In genomic region chr2:54630841-54631497, GRCh38 we compare ENCODE assay signal across 15 cellular contexts.
A peak's percentile ranks its signal among the peaks of the same experiment; 100 is the strongest.
DNase-seq lines count a peak whose midpoint lies in the region; ATAC-seq, FAIRE-seq and TF ChIP-seq lines count a peak whose summit lies in the region.
"Had no signal": no experiment of that assay in that cellular context is flagged by ENCODE, and none has a peak within 500 bp of the region (broad histone marks: within the 10 kb centered on the region; RNA-seq: fewer than 3 reads in every experiment).

No MANE protein-coding gene starts in this region.

- intact Hi-C loops in Right ventricle myocardium inferior (cut with DNase I) = no loop called here
- intact Hi-C loops in cardiac septum (cut with DNase I) = loop anchor here (5.0 to 10.0 kb wide), 4 partner anchors 34 to 514 kb away; partner anchors contain the start of gene ACYP2
- intact Hi-C loops in endothelial cell of umbilical vein (cut with micrococcal nuclease) = no loop called here
- intact Hi-C loops in aorta (cut with DNase I) = no loop called here
- intact Hi-C loops in activated CD4-positive, alpha-beta T cell treated with anti-CD3 and anti-CD28 coated beads, Interleukin-2, amount 10 ng/mL, durations not matched to agents 24 days and 14 days (cut with micrococcal nuclease) = no loop called here

- H3K4me1 ChIP-seq in endothelial cell of umbilical vein (ENCODE audit: control insufficient read depth, extremely low read depth, insufficient read depth, low read length) = peaks cover 37% of the 10 kb centered on the region
- no peaks in the 10 kb centered on the region for H3K4me1 ChIP-seq in aorta (ENCODE audit: control insufficient read depth in 1 of 2, insufficient read depth in 2 of 2, low read length in 2 of 2)

- H3K27me3 Mint-ChIP-seq in nephron (ENCODE audit: low read depth) = no peaks in the 10 kb centered on the region
- no peaks in the 10 kb centered on the region for H3K27me3 Mint-ChIP-seq in activated CD4-positive, alpha-beta T cell treated with anti-CD3 and anti-CD28 coated beads, Interleukin-2, amount 10 ng/mL, durations not matched to agents 24 days and 14 days
- H3K27me3 Mint-ChIP-seq: activated B cell treated with CpG ODN at 0.5 μM for 24 hours had no signal

- H3K4me3 ChIP-seq in endothelial cell of umbilical vein (replicated peaks in 1 of 3; ENCODE audit: insufficient read depth in 1 of 3, low read depth in 1 of 3, low read length in 3 of 3) (no peak overlapping the region), aorta (ENCODE audit: low read length in 2 of 2) (no peak overlapping the region)
- H3K4me3 ChIP-seq: esophagus squamous epithelium, skin epidermis had no signal

- peaks cover 18% of the 10 kb centered on the region for H3K79me2 ChIP-seq in endothelial cell of umbilical vein (ENCODE audit: control insufficient read depth, insufficient read depth, low read length)

- no peak overlapping the region for H3K9ac ChIP-seq in endothelial cell of umbilical vein (replicated peaks; ENCODE audit: extremely low read depth, insufficient read depth, low read length)

- dilution Hi-C loops in endothelial cell of umbilical vein (cut with MboI; ENCODE audit: extremely low pct_ligation_motif_present, low sequenced_read_pairs) = no loop called here

- H4K20me1 ChIP-seq in endothelial cell of umbilical vein (replicated peaks; ENCODE audit: control insufficient read depth, extremely low read depth, insufficient read depth, low read length) = no peaks in the 10 kb centered on the region

- H3K9me3 Mint-ChIP-seq in nephron = no peaks in the 10 kb centered on the region
- no peaks in the 10 kb centered on the region for H3K9me3 Mint-ChIP-seq in activated CD4-positive, alpha-beta T cell treated with anti-CD3 and anti-CD28 coated beads, Interleukin-2, amount 10 ng/mL, durations not matched to agents 24 days and 14 days
- H3K9me3 Mint-ChIP-seq: activated B cell treated with CpG ODN at 0.5 μM for 24 hours had no signal

- no peaks in the 10 kb centered on the region for H3K27me3 ChIP-seq in endothelial cell of umbilical vein (ENCODE audit: control insufficient read depth in 2 of 2, insufficient read depth in 2 of 2, low read length in 2 of 2)
- no peaks in the 10 kb centered on the region for H3K27me3 ChIP-seq in aorta (ENCODE audit: control insufficient read depth in 1 of 2, insufficient read depth in 2 of 2, low read length in 1 of 2)
- H3K27me3 ChIP-seq: esophagus squamous epithelium had no signal

- 59 to 66% methylated on average over 30 of the region's 30 CpGs for WGBS in aorta, 2 donors

- POLR2A ChIA-PET in endothelial cell of umbilical vein (lab: Charles Lee) = no interaction called here

- ATAC-seq in Right ventricle myocardium inferior = peak; percentile 30
- ATAC-seq in aorta (ENCODE audit: low FRiP score) = peak; percentile 9
- ATAC-seq: HCT116 had no signal

- H3K36me3 ChIP-seq in endothelial cell of umbilical vein (ENCODE audit: control insufficient read depth in 2 of 2, extremely low read depth in 1 of 2, insufficient read depth in 2 of 2, low read length in 2 of 2) (peaks cover 41 to 59% of the 10 kb centered on the region in 2 experiments), aorta (ENCODE audit: control insufficient read depth in 1 of 2, insufficient read depth in 2 of 2, low read length in 1 of 2) (peaks cover 0 to 26% of the 10 kb centered on the region in 2 donors)

- no peak overlapping the region for H2AFZ ChIP-seq in endothelial cell of umbilical vein (ENCODE audit: low read depth, low read length)

- H3K4me1 Mint-ChIP-seq in nephron = peaks cover 48% of the 10 kb centered on the region
- H3K4me1 Mint-ChIP-seq in activated CD4-positive, alpha-beta T cell treated with anti-CD3 and anti-CD28 coated beads, Interleukin-2, amount 10 ng/mL, durations not matched to agents 24 days and 14 days = peaks cover 24% of the 10 kb centered on the region

- H3K9me3 ChIP-seq in endothelial cell of umbilical vein (replicated peaks; ENCODE audit: control insufficient read depth, insufficient read depth, low read length) (no peaks in the 10 kb centered on the region), aorta (ENCODE audit: control insufficient read depth, low read length) (no peaks in the 10 kb centered on the region)
- H3K9me3 ChIP-seq: esophagus squamous epithelium had no signal

- peaks cover 80% of the 10 kb centered on the region for H3K36me3 Mint-ChIP-seq in nephron (ENCODE audit: low read depth)
- H3K36me3 Mint-ChIP-seq in activated CD4-positive, alpha-beta T cell treated with anti-CD3 and anti-CD28 coated beads, Interleukin-2, amount 10 ng/mL, durations not matched to agents 24 days and 14 days (ENCODE audit: low read depth) = peaks cover 70% of the 10 kb centered on the region

- no peak for TF ChIP-seq POLR2A in endothelial cell of umbilical vein (IDR thresholded peaks at IDR 0.05; ENCODE audit: low read depth, low read length)

- peak overlapping the region; percentile 54 to 78 (median 73) for H3K27ac Mint-ChIP-seq in nephron
- no peak overlapping the region for H3K27ac Mint-ChIP-seq in activated CD4-positive, alpha-beta T cell treated with anti-CD3 and anti-CD28 coated beads, Interleukin-2, amount 10 ng/mL, durations not matched to agents 24 days and 14 days

- CTCF ChIA-PET in endothelial cell of umbilical vein (lab: Charles Lee) = interaction anchor here (0.6 to 1.4 kb wide), 2 partner anchors 71 to 424 kb away, joined by 3 read pairs; no protein-coding TSS in a partner anchor

- BruUV-seq in endothelial cell of umbilical vein (replicated peaks; lab: Mats Ljungman, UMichigan) = TSS peak; percentile 21

- DNase-seq in Right ventricle myocardium inferior (ENCODE audit: missing footprints) (no peak), cardiac septum (ENCODE audit: low spot score) (no peak), endothelial cell of umbilical vein (ENCODE audit: low read depth, low spot score) (no peak), aorta (peak in 1 of 2 donors; percentile 69), HPDE6-E6E7 (ENCODE audit: extremely low spot score) (no peak), DMS53 treated with DMSO at 0.1 percent for 48 hours (lab: John Stamatoyannopoulos, UW; ENCODE audit: unreplicated experiment) (no peak)
- no peak for DNase-seq in activated CD4-positive, alpha-beta T cell treated with anti-CD3 and anti-CD28 coated beads, Interleukin-2, amount 10 ng/mL, durations not matched to agents 24 days and 14 days
- DNase-seq: activated B cell treated with CpG ODN at 0.5 μM for 24 hours, DMS79 treated with DMSO at 0.1 percent for 48 hours, esophagus squamous epithelium, NCI-H1417 treated with DMSO at 0.1 percent for 48 hours, NCI-H510A had no signal

- FAIRE-seq in endothelial cell of umbilical vein (lab: Jason Lieb, UNC) = no peak

- H3K4me3 Mint-ChIP-seq in nephron = peak overlapping the region in 2 of 3 experiments; percentile 50 to 63
- H3K4me3 Mint-ChIP-seq in activated CD4-positive, alpha-beta T cell treated with anti-CD3 and anti-CD28 coated beads, Interleukin-2, amount 10 ng/mL, durations not matched to agents 24 days and 14 days = no peak overlapping the region
- H3K4me3 Mint-ChIP-seq: activated B cell treated with CpG ODN at 0.5 μM for 24 hours had no signal

- H3K27ac ChIP-seq in endothelial cell of umbilical vein (ENCODE audit: insufficient read depth, low read depth, low read length) (no peak overlapping the region), aorta (ENCODE audit: low read depth in 1 of 2, low read length in 2 of 2) (no peak overlapping the region)

- H3K9me1 ChIP-seq in endothelial cell of umbilical vein (replicated peaks; ENCODE audit: control insufficient read depth, extremely low read depth, insufficient read depth, low read length) = no peaks in the 10 kb centered on the region

- no peak overlapping the region for H3K4me2 ChIP-seq in endothelial cell of umbilical vein (ENCODE audit: insufficient read depth, low read length)

- TF ChIP-seq CTCF in endothelial cell of umbilical vein (IDR thresholded peaks at IDR 0.05; ENCODE audit: extremely low read depth in 1 of 2, insufficient read depth in 1 of 2, low read depth in 1 of 2, low read length in 2 of 2) (no peak), nephron (IDR thresholded peaks at IDR 0.05; ENCODE audit: unreplicated experiment in 3 of 3) (no peak)

TF ChIP-seq in endothelial cell of umbilical vein, 7 proteins besides CTCF, POLR2A, EP300 and RAD21:
- TF ChIP-seq FOS (IDR thresholded peaks at IDR 0.05; ENCODE audit: borderline replicate concordance, insufficient read depth, low read length) (no peak), EZH2 (IDR thresholded peaks at IDR 0.05; ENCODE audit: borderline replicate concordance, low read depth, low read length, severe bottlenecking) (no peak), POLR2AphosphoS5 (IDR thresholded peaks at IDR 0.05; ENCODE audit: insufficient read depth, low read depth, low read length) (no peak), GATA2 (IDR thresholded peaks at IDR 0.05; ENCODE audit: insufficient read depth, insufficient read length, low read depth, low read length) (no peak), MAX (IDR thresholded peaks at IDR 0.05; ENCODE audit: insufficient read depth, insufficient read length) (no peak), JUN (IDR thresholded peaks at IDR 0.05; ENCODE audit: borderline replicate concordance, insufficient read depth, insufficient read length, low read depth) (no peak), MYC (IDR thresholded peaks at IDR 0.05; ENCODE audit: low read depth, low read length) (no peak)
